ENCODE assay signal across 21 cellular contexts in genomic region chr20:435558-435957, GRCh38.
"Had no signal": no experiment of that assay in that cellular context is flagged by ENCODE, and none has a peak within 500 bp of the region (broad histone marks: within the 10 kb centered on the region; RNA-seq: fewer than 3 reads in every experiment).

No MANE protein-coding gene starts in this region.

- H3K9me3 ChIP-seq: gastrocnemius medialis, heart left ventricle, lower lobe of right lung, neutrophil, right atrium auricular region, stomach, testis had no signal

- H3K27ac Mint-ChIP-seq: activated CD4-positive, alpha-beta memory T cell treated with anti-CD3 and anti-CD28 coated beads, Interleukin-2, amount 10 ng/mL, durations not matched to agents 7 days and 5 days; dendritic cell treated with granulocyte-macrophage colony-stimulating factor and Interleukin-4, amounts not matched to agents 40 ng/mL and 50 ng/mL, for 4 days; effector memory CD8-positive, alpha-beta T cell; mesothelial cell of epicardium; T-cell had no signal

- H3K4me2 ChIP-seq: smooth muscle cell had no signal

- H3K4me3 Mint-ChIP-seq: activated CD4-positive, alpha-beta memory T cell treated with anti-CD3 and anti-CD28 coated beads, Interleukin-2, amount 10 ng/mL, durations not matched to agents 7 days and 5 days; activated naive CD8-positive, alpha-beta T cell treated with anti-CD3 and anti-CD28 coated beads for 36 hours; dendritic cell treated with granulocyte-macrophage colony-stimulating factor and Interleukin-4, amounts not matched to agents 40 ng/mL and 50 ng/mL, for 4 days; mesothelial cell of epicardium; T-cell had no signal

- ATAC-seq: effector memory CD8-positive, alpha-beta T cell; gastrocnemius medialis; heart left ventricle; left colon; lower lobe of right lung; T-cell had no signal

- H3K27me3 Mint-ChIP-seq: activated CD4-positive, alpha-beta memory T cell treated with anti-CD3 and anti-CD28 coated beads, Interleukin-2, amount 10 ng/mL, durations not matched to agents 7 days and 5 days; dendritic cell treated with granulocyte-macrophage colony-stimulating factor and Interleukin-4, amounts not matched to agents 40 ng/mL and 50 ng/mL, for 4 days; effector memory CD8-positive, alpha-beta T cell; T-cell had no signal

- DNase-seq: activated CD4-positive, alpha-beta memory T cell treated with anti-CD3 and anti-CD28 coated beads, Interleukin-2, amount 10 ng/mL, durations not matched to agents 7 days and 5 days; activated CD4-positive, CD25-positive, alpha-beta regulatory T cell treated with anti-CD3 and anti-CD28 coated beads, Interleukin-2, amount 50 U/mL, for 72 hours; activated gamma-delta T cell treated with Interleukin-2 at 50 U/mL for 16 hours; activated naive CD8-positive, alpha-beta T cell treated with anti-CD3 and anti-CD28 coated beads for 36 hours; activated T-cell treated with anti-CD3 and anti-CD28 coated beads, Interleukin-2, amount 50 U/mL, for 48 hours; brain microvascular endothelial cell; effector memory CD8-positive, alpha-beta T cell; gastrocnemius medialis; heart left ventricle; left colon; lower lobe of right lung; stomach; T-cell; T1000; testis had no signal

- H3K4me3 ChIP-seq: gastrocnemius medialis, heart left ventricle, lower lobe of right lung, right atrium auricular region, SK-N-MC, smooth muscle cell, stomach, testis had no signal

- H3K9me3 Mint-ChIP-seq: activated CD4-positive, alpha-beta memory T cell treated with anti-CD3 and anti-CD28 coated beads, Interleukin-2, amount 10 ng/mL, durations not matched to agents 7 days and 5 days; activated naive CD8-positive, alpha-beta T cell treated with anti-CD3 and anti-CD28 coated beads for 36 hours; dendritic cell treated with granulocyte-macrophage colony-stimulating factor and Interleukin-4, amounts not matched to agents 40 ng/mL and 50 ng/mL, for 4 days; effector memory CD8-positive, alpha-beta T cell; mesothelial cell of epicardium; T-cell had no signal

- H3K27ac ChIP-seq: brain microvascular endothelial cell, gastrocnemius medialis, heart left ventricle, lower lobe of right lung, neutrophil, right atrium auricular region, SK-N-MC, stomach, testis had no signal

- H3K27me3 ChIP-seq: brain microvascular endothelial cell, gastrocnemius medialis, heart left ventricle, neutrophil, right atrium auricular region, stomach, testis had no signal
